Comparison of ENCODE assay signal across 1 cellular context in the genomic region with DNA sequence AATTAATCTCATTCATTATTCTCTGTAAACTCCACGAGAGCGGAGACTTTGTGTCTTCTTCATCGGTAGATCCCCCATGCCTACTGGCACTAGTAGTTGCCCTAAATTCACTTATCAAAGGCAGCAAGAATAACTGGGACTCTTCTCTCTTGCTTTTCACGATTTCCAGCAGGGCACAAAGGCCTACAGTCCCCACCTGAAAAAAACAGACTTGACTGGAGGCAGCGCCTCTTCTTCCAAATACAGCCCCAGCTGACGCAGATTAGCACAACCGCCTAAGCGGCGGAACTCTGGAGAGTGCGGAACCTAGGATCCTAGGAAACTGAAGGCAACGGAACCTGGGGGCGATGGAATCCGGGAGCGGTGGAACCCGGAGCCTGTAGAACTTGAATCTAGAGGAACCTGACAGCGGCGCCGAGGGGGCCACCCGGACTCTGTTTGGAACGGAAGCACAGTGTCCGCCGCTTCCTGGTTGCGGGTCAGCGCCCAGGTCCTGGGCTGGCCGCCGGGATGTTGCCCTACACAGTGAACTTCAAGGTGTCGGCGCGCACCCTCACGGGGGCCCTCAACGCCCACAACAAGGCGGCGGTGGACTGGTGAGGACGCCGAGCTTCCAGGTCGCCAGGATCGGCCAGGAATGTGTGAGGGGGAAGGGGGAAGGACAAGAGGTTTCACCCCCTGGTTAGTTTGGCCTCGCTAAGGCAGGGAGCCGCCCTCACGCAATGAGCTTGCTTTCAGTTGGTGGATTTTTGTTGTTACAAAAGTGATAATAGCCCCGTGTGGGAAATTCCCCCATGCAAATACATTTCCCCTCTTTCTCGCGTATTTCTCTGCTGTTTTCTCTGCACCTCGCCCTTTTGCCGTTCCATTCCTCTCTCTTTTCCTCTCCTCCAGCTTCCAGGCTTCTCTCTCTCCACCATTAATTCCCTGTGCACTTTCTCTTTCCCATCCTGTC.
TF ChIP-seq lines count a peak whose summit lies in the region.

TSS of gene WDR11 (plus strand) at position 452 of the 955 bp plus-strand sequence. CDS start at position 511, 59 bp downstream.

TF ChIP-seq in H1, 55 proteins besides CTCF, POLR2A, EP300 and RAD21 (continued from another document):
- TF ChIP-seq CHD2 (IDR thresholded peaks at IDR 0.05; ENCODE audit: low read length) = peak; percentile 33; the same call in 1 of the 2 replicates
- no peak for TF ChIP-seq JUND (IDR thresholded peaks at IDR 0.05; ENCODE audit: low read length)
- TF ChIP-seq SAP30 (IDR thresholded peaks at IDR 0.05; ENCODE audit: insufficient read depth, insufficient replicate concordance, low read length) = no peak
- peak in 1 of 2 experiments; percentile 94; a peak in 2 of 4 replicates for TF ChIP-seq SIN3A (conservative IDR thresholded peaks at IDR 0.05 in 1 of 2, IDR thresholded peaks at IDR 0.05 in 1 of 2; ENCODE audit: low read depth in 1 of 2, low read length in 2 of 2)
